Comparison of ENCODE assay signal across 10 cellular contexts in genomic region chr22:50576070-50576469, GRCh38. TPM values are rescaled to one million over a fixed set of nuclear protein-coding genes. Genes with fewer than 3 reads are reported as not detected.
DNase-seq lines count a peak whose midpoint lies in the region; ATAC-seq and TF ChIP-seq lines count a peak whose summit lies in the region.
"Had no signal": no experiment of that assay in that cellular context is flagged by ENCODE, and none has a peak within 500 bp of the region (broad histone marks: within the 10 kb centered on the region; RNA-seq: fewer than 3 reads in every experiment).

No MANE protein-coding gene starts in this region.

- peaks cover 41% of the 10 kb centered on the region for H3K36me3 Mint-ChIP-seq in CD8-positive, alpha-beta T cell

- H3K27ac ChIP-seq in left lung: no peak overlapping the region
- no peak overlapping the region for H3K27ac ChIP-seq in CD8-positive, alpha-beta T cell (ENCODE audit: low read depth, low read length)
- H3K27ac ChIP-seq: VCaP had no signal

- in situ Hi-C loops in KBM-7 (cut with MboI; ENCODE audit: low pct_unique_long_range_greater_than_20kb, low sequenced_read_pairs): no loop called here

- DNase-seq in D341Med (ENCODE audit: low spot score) (peak; percentile 84), KBM-7 (peak; percentile 56), amniotic epithelial cell (ENCODE audit: low read depth) (peak; percentile 68), left lung (no peak), NK-92 (lab: John Stamatoyannopoulos, UW; ENCODE audit: unreplicated experiment) (no peak), SIG-M5 (lab: John Stamatoyannopoulos, UW) (no peak)
- DNase-seq in CD8-positive, alpha-beta T cell: no peak

- peaks cover 0 to 54% of the 10 kb centered on the region in 2 donors for H3K36me3 ChIP-seq in left lung
- H3K36me3 ChIP-seq in CD8-positive, alpha-beta T cell (ENCODE audit: insufficient read depth, low read length): peaks cover 7% of the 10 kb centered on the region

- no peak overlapping the region for H3K27ac Mint-ChIP-seq in CD8-positive, alpha-beta T cell

- CTCF ChIA-PET in CD8-positive, alpha-beta T cell (lab: Charles Lee): interaction anchor here (1.3 to 4.7 kb wide), 3 partner anchors 11 to 13 kb away, joined by 3 to 25 read pairs (median 4); partner anchors contain the start of gene SYCE3

- peaks cover 5 to 19% of the 10 kb centered on the region in 2 donors for H3K4me1 ChIP-seq in left lung
- H3K4me1 ChIP-seq in CD8-positive, alpha-beta T cell (ENCODE audit: insufficient read depth, low read length): peaks cover 6% of the 10 kb centered on the region

- no peak overlapping the region for H3K4me3 ChIP-seq in left lung
- H3K4me3 ChIP-seq in CD8-positive, alpha-beta T cell (ENCODE audit: low read depth, low read length): no peak overlapping the region
- H3K4me3 ChIP-seq: smooth muscle cell had no signal

- intact Hi-C loops in left lung (cut with DNase I): no loop called here
- intact Hi-C loops in CD8-positive, alpha-beta T cell (cut with DNase I, micrococcal nuclease): no loop called here

- peaks cover 0 to 5% of the 10 kb centered on the region in 2 donors for H3K27me3 ChIP-seq in left lung
- H3K27me3 ChIP-seq in CD8-positive, alpha-beta T cell (ENCODE audit: insufficient read depth, low read length): no peaks in the 10 kb centered on the region

- no peak overlapping the region for H3K4me3 Mint-ChIP-seq in CD8-positive, alpha-beta T cell

- ATAC-seq in left lung: peak; percentile 10
- no peak for ATAC-seq in CD8-positive, alpha-beta T cell
- ATAC-seq in GM18520 (IDR thresholded peaks at IDR 0.05; ENCODE audit: unreplicated experiment): no peak

- peaks cover 15% of the 10 kb centered on the region for H3K4me1 Mint-ChIP-seq in CD8-positive, alpha-beta T cell (ENCODE audit: low read depth)

- TF ChIP-seq CTCF in left lung (IDR thresholded peaks at IDR 0.05): no peak
- TF ChIP-seq CTCF in CD8-positive, alpha-beta T cell (IDR thresholded peaks at IDR 0.05): no peak

- H3K9me3 Mint-ChIP-seq in CD8-positive, alpha-beta T cell: no peaks in the 10 kb centered on the region

- H3K9me3 ChIP-seq in left lung: no peaks in the 10 kb centered on the region
- H3K9me3 ChIP-seq in CD8-positive, alpha-beta T cell (ENCODE audit: low read length): no peaks in the 10 kb centered on the region

- no peaks in the 10 kb centered on the region for H3K27me3 Mint-ChIP-seq in CD8-positive, alpha-beta T cell (ENCODE audit: low read depth)

- POLR2A ChIA-PET in CD8-positive, alpha-beta T cell (lab: Charles Lee): interaction anchor here (1.3 kb wide), 1 partner anchor 28 kb away, joined by 3 read pairs; no protein-coding TSS in a partner anchor

RNA-seq across cellular contexts. Expression of gene CPT1B, which starts 2.2 kb away (rescaled TPM):
- total RNA-seq in left lung: 10 to 100 TPM; 15.3 to 20.0 TPM
- total RNA-seq in CD8-positive, alpha-beta T cell: 10 to 100 TPM; 42.4 to 46.0 TPM

RNA-seq across cellular contexts. Expression of gene CHKB, which starts 6.6 kb away (rescaled TPM):
- 10 to 100 TPM; 67.4 to 75.9 TPM for total RNA-seq in left lung
- total RNA-seq in CD8-positive, alpha-beta T cell: 100 to 1,000 TPM; 112 to 115 TPM

RNA-seq across cellular contexts. Expression of gene SYCE3, which starts 13.4 kb away (rescaled TPM):
- total RNA-seq in left lung: not detected
- total RNA-seq in CD8-positive, alpha-beta T cell: not detected
- total RNA-seq: smooth muscle cell had no signal

RNA-seq across cellular contexts. Expression of gene MAPK8IP2, which starts 24.5 kb away (rescaled TPM):
- total RNA-seq in left lung: 1 to 10 TPM; 1.4 to 2.3 TPM
- total RNA-seq in CD8-positive, alpha-beta T cell: under 1 TPM; 0.16 to 0.42 TPM

RNA-seq across cellular contexts. Expression of gene KLHDC7B, which starts 30.4 kb away (rescaled TPM):
- under 1 TPM; 0.29 to 0.73 TPM for total RNA-seq in left lung
- 1 to 10 TPM; 2.1 to 2.3 TPM for total RNA-seq in CD8-positive, alpha-beta T cell

Comparison
In these comparisons a context has a peak if more than half of its experiments do, and no peak if none do; other contexts are left out.
1. DNase-seq: peak in D341Med (single experiment), KBM-7 (single experiment) and amniotic epithelial cell (single experiment); none in left lung (0 of 2), CD8-positive, alpha-beta T cell (0 of 7), NK-92 (single experiment) and SIG-M5 (single experiment).